Comparison of ENCODE assay signal across 5 cellular contexts in the genomic region with DNA sequence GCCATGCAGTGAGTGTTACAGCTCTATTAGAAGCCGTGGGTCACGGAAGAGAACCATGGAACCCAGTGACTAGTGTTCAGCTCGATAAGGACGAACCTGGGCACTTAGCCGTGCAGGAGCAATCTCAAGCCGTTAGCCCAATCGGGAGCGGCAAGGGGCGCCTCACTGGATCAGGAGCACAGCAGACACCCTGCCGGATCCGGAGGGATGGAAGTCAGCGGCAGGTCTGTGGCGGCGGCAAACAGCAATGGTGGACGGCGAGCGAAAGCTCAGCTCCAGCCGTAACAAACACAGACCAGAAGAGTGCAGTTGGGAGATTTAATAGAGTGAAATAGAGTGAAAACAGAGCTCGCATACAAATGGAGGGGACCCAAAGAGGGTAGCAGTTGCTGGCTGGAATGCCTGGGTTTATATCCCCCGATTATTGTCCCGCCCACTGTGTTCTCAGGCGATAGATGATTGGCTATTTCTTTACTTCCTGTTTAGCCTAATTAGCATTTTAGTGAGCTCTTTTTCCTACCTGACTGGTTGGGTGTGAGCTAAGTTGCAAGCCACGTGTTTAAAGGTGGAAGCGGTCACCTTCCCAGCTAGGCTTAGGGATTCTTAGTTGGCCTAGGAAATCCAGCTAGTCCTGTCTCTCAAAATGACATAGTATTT. TPM values are rescaled to one million over a fixed set of nuclear protein-coding genes. Genes with fewer than 3 reads are reported as not detected.
"Had no signal": no experiment of that assay in that cellular context is flagged by ENCODE, and none has a peak within 500 bp of the region (broad histone marks: within the 10 kb centered on the region; RNA-seq: fewer than 3 reads in every experiment).

No MANE protein-coding gene starts in this region.

RNA-seq across cellular contexts. Expression of a gene that starts 25.8 kb away (rescaled TPM):
- total RNA-seq: GM23248, HepG2, HFFc6, HT1080 had no signal
- polyA plus RNA-seq: GM23248, HepG2, IgD-negative memory B cell had no signal
